1 cellular context compared by ENCODE assay signal in the genomic region with DNA sequence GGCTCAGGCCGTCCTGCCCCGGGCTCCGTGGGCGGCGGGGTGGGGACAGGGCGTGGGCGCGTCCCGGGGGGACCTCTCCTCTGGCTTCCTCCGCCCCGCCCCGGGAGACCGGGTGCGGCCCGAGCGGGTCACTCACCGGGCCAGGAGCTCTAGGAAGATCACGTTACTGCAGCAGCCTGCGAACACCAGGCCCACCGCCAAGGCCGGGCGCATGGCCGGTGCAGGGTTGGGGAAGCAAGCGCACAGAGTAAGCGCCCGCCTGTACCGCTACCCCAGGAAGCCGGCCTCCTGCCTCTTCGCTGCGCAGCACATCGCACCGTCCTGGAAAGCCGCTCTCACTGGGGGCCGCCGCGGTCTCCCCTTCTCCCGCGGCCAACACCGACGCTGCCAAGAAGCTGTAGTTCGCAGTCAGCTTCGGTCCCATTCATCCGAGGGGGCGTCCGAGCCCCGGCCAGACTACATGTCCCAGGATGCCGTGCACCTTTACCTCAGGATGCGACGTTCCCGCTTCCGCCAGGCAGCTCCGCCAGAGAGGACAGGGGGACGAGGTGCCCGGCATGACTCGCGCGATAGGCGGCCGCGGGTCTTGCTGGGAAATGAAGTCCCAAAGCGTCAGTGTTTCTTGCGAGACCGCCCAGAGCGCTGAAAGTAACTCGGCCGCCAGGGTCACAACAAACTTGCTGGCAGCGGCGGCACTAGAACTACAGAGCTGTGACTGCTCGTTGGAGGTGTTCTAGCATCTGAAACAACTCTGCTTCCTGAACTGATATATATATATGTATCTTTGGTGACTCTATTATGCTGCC.
TF ChIP-seq lines count a peak whose summit lies in the region.

A gene with protein sequence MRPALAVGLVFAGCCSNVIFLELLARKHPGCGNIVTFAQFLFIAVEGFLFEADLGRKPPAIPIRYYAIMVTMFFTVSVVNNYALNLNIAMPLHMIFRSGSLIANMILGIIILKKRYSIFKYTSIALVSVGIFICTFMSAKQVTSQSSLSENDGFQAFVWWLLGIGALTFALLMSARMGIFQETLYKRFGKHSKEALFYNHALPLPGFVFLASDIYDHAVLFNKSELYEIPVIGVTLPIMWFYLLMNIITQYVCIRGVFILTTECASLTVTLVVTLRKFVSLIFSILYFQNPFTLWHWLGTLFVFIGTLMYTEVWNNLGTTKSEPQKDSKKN (minus strand): TSS at position 392 of the 806 bp plus-strand sequence. CDS start 179 bp downstream, at position 213.

TF ChIP-seq in GM23338, 12 proteins besides CTCF, POLR2A, EP300 and RAD21:
- TF ChIP-seq CREB1 (CRISPR knock-in tag; IDR thresholded peaks at IDR 0.05; ENCODE audit: low read depth) = peak; percentile 89
- no peak for TF ChIP-seq NANOG (IDR thresholded peaks at IDR 0.05; ENCODE audit: borderline replicate concordance)
- TF ChIP-seq, protein P1, sequence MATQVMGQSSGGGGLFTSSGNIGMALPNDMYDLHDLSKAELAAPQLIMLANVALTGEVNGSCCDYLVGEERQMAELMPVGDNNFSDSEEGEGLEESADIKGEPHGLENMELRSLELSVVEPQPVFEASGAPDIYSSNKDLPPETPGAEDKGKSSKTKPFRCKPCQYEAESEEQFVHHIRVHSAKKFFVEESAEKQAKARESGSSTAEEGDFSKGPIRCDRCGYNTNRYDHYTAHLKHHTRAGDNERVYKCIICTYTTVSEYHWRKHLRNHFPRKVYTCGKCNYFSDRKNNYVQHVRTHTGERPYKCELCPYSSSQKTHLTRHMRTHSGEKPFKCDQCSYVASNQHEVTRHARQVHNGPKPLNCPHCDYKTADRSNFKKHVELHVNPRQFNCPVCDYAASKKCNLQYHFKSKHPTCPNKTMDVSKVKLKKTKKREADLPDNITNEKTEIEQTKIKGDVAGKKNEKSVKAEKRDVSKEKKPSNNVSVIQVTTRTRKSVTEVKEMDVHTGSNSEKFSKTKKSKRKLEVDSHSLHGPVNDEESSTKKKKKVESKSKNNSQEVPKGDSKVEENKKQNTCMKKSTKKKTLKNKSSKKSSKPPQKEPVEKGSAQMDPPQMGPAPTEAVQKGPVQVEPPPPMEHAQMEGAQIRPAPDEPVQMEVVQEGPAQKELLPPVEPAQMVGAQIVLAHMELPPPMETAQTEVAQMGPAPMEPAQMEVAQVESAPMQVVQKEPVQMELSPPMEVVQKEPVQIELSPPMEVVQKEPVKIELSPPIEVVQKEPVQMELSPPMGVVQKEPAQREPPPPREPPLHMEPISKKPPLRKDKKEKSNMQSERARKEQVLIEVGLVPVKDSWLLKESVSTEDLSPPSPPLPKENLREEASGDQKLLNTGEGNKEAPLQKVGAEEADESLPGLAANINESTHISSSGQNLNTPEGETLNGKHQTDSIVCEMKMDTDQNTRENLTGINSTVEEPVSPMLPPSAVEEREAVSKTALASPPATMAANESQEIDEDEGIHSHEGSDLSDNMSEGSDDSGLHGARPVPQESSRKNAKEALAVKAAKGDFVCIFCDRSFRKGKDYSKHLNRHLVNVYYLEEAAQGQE (IDR thresholded peaks at IDR 0.05; ENCODE audit: unreplicated experiment) = peak; percentile 23
- TF ChIP-seq, protein P2, sequence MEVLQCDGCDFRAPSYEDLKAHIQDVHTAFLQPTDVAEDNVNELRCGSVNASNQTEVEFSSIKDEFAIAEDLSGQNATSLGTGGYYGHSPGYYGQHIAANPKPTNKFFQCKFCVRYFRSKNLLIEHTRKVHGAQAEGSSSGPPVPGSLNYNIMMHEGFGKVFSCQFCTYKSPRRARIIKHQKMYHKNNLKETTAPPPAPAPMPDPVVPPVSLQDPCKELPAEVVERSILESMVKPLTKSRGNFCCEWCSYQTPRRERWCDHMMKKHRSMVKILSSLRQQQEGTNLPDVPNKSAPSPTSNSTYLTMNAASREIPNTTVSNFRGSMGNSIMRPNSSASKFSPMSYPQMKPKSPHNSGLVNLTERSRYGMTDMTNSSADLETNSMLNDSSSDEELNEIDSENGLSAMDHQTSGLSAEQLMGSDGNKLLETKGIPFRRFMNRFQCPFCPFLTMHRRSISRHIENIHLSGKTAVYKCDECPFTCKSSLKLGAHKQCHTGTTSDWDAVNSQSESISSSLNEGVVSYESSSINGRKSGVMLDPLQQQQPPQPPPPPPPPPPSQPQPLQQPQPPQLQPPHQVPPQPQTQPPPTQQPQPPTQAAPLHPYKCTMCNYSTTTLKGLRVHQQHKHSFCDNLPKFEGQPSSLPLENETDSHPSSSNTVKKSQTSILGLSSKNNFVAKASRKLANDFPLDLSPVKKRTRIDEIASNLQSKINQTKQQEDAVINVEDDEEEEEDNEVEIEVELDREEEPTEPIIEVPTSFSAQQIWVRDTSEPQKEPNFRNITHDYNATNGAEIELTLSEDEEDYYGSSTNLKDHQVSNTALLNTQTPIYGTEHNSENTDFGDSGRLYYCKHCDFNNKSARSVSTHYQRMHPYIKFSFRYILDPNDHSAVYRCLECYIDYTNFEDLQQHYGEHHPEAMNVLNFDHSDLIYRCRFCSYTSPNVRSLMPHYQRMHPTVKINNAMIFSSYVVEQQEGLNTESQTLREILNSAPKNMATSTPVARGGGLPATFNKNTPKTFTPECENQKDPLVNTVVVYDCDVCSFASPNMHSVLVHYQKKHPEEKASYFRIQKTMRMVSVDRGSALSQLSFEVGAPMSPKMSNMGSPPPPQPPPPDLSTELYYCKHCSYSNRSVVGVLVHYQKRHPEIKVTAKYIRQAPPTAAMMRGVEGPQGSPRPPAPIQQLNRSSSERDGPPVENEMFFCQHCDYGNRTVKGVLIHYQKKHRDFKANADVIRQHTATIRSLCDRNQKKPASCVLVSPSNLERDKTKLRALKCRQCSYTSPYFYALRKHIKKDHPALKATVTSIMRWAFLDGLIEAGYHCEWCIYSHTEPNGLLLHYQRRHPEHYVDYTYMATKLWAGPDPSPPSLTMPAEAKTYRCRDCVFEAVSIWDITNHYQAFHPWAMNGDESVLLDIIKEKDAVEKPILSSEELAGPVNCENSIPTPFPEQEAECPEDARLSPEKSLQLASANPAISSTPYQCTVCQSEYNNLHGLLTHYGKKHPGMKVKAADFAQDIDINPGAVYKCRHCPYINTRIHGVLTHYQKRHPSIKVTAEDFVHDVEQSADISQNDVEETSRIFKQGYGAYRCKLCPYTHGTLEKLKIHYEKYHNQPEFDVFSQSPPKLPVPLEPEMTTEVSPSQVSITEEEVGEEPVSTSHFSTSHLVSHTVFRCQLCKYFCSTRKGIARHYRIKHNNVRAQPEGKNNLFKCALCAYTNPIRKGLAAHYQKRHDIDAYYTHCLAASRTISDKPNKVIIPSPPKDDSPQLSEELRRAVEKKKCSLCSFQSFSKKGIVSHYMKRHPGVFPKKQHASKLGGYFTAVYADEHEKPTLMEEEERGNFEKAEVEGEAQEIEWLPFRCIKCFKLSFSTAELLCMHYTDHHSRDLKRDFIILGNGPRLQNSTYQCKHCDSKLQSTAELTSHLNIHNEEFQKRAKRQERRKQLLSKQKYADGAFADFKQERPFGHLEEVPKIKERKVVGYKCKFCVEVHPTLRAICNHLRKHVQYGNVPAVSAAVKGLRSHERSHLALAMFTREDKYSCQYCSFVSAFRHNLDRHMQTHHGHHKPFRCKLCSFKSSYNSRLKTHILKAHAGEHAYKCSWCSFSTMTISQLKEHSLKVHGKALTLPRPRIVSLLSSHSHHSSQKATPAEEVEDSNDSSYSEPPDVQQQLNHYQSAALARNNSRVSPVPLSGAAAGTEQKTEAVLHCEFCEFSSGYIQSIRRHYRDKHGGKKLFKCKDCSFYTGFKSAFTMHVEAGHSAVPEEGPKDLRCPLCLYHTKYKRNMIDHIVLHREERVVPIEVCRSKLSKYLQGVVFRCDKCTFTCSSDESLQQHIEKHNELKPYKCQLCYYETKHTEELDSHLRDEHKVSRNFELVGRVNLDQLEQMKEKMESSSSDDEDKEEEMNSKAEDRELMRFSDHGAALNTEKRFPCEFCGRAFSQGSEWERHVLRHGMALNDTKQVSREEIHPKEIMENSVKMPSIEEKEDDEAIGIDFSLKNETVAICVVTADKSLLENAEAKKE (CRISPR knock-in tag; IDR thresholded peaks at IDR 0.05) = no peak
- TF ChIP-seq, protein P3, sequence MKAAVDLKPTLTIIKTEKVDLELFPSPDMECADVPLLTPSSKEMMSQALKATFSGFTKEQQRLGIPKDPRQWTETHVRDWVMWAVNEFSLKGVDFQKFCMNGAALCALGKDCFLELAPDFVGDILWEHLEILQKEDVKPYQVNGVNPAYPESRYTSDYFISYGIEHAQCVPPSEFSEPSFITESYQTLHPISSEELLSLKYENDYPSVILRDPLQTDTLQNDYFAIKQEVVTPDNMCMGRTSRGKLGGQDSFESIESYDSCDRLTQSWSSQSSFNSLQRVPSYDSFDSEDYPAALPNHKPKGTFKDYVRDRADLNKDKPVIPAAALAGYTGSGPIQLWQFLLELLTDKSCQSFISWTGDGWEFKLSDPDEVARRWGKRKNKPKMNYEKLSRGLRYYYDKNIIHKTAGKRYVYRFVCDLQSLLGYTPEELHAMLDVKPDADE (IDR thresholded peaks at IDR 0.05) = peak; percentile 99
- peak; percentile 85 for TF ChIP-seq POLR2AphosphoS5 (IDR thresholded peaks at IDR 0.05; ENCODE audit: low read depth)
- TF ChIP-seq EZH2 (IDR thresholded peaks at IDR 0.05; ENCODE audit: low read depth, unreplicated experiment) = no peak
